30 cellular contexts compared by ENCODE assay signal in genomic region chr1:208034135-208034534, GRCh38.
"Had no signal": no experiment of that assay in that cellular context is flagged by ENCODE, and none has a peak within 500 bp of the region (broad histone marks: within the 10 kb centered on the region; RNA-seq: fewer than 3 reads in every experiment).

No MANE protein-coding gene starts in this region.

- H3K4me3 ChIP-seq: heart left ventricle, left lung, lower lobe of right lung, neural progenitor cell, ovary, prostate gland, smooth muscle cell, stomach, testis, thyroid gland, transverse colon, upper lobe of left lung, vagina had no signal

- ATAC-seq: heart left ventricle; left colon; left lung; lower lobe of right lung; naive thymus-derived CD8-positive, alpha-beta T cell; right cardiac atrium; stimulated activated naive B cell treated with anti-CD40 and anti-IgM and Interleukin-4, amounts not matched to agents 10 μg/mL and 1 μg/mL and 100 μg/mL, for 72 hours; stimulated activated naive CD8-positive, alpha-beta T cell treated with anti-CD3 and anti-CD28 coated beads, Interleukin-15, Interleukin-2, amounts not matched to agents 100 U/mL and 50 U/mL, for 24 hours had no signal

- H3K36me3 Mint-ChIP-seq: stimulated activated naive B cell treated with anti-CD40 and anti-IgM and Interleukin-4, amounts not matched to agents 10 μg/mL and 1 μg/mL and 100 μg/mL, for 72 hours had no signal

- H3K9me3 Mint-ChIP-seq: mesothelial cell of epicardium; naive thymus-derived CD8-positive, alpha-beta T cell; nephron; neural progenitor cell; stimulated activated naive B cell treated with anti-CD40 and anti-IgM and Interleukin-4, amounts not matched to agents 10 μg/mL and 1 μg/mL and 100 μg/mL, for 72 hours had no signal

- H3K9ac ChIP-seq: neural progenitor cell had no signal

- H3K27me3 ChIP-seq: heart left ventricle, left lung, neural progenitor cell, ovary, stomach, testis, thyroid gland, transverse colon, upper lobe of left lung, vagina had no signal

- H3K4me3 Mint-ChIP-seq: mesothelial cell of epicardium; naive thymus-derived CD8-positive, alpha-beta T cell; neural progenitor cell; stimulated activated naive B cell treated with anti-CD40 and anti-IgM and Interleukin-4, amounts not matched to agents 10 μg/mL and 1 μg/mL and 100 μg/mL, for 72 hours had no signal

- H3K4me2 ChIP-seq: neural progenitor cell, smooth muscle cell had no signal

- H3K27ac ChIP-seq: heart left ventricle, left lung, lower lobe of right lung, neural progenitor cell, ovary, prostate gland, stomach, testis, transverse colon, vagina had no signal

- H3K9me3 ChIP-seq: heart left ventricle, left lung, lower lobe of right lung, ovary, prostate gland, stomach, testis, thyroid gland, transverse colon, upper lobe of left lung, vagina had no signal

- DNase-seq: heart left ventricle; hypothalamus; islet precursor cell; kidney glomerular epithelial cell; left colon; lower lobe of right lung; mammary epithelial cell; mesenchymal stem cell; naive thymus-derived CD8-positive, alpha-beta T cell; ovary; retina; right cardiac atrium; stimulated activated CD4-positive, alpha-beta T cell treated with anti-CD3 and anti-CD28 coated beads, Interleukin-12 subunit alpha, Interleukin-12 subunit beta, amount 100 ng/mL, for 4 hours; stimulated activated CD4-positive, alpha-beta T cell treated with anti-CD3 and anti-CD28 coated beads, Interleukin-15, amount 100 ng/mL, for 24 hours; stimulated activated CD4-positive, alpha-beta T cell treated with anti-CD3 and anti-CD28 coated beads, Interleukin-2, amount 100 ng/mL, for 24 hours; stimulated activated CD4-positive, alpha-beta T cell treated with anti-CD3 and anti-CD28 coated beads, Interleukin-4, amount 100 ng/mL, for 1 hour; stimulated activated naive B cell treated with anti-CD40 and anti-IgM and Interleukin-4, amounts not matched to agents 10 μg/mL and 1 μg/mL and 100 μg/mL, for 72 hours; stimulated activated naive CD8-positive, alpha-beta T cell treated with anti-CD3 and anti-CD28 coated beads, Interleukin-15, Interleukin-2, amounts not matched to agents 100 U/mL and 50 U/mL, for 24 hours; stomach; testis; thyroid gland; transverse colon; upper lobe of left lung had no signal

- H3K27ac Mint-ChIP-seq: mesothelial cell of epicardium; naive thymus-derived CD8-positive, alpha-beta T cell; nephron; neural progenitor cell; stimulated activated naive B cell treated with anti-CD40 and anti-IgM and Interleukin-4, amounts not matched to agents 10 μg/mL and 1 μg/mL and 100 μg/mL, for 72 hours had no signal

- H3K36me3 ChIP-seq: neural progenitor cell, ovary, prostate gland had no signal

- H3K4me1 Mint-ChIP-seq: mesothelial cell of epicardium; naive thymus-derived CD8-positive, alpha-beta T cell; stimulated activated naive B cell treated with anti-CD40 and anti-IgM and Interleukin-4, amounts not matched to agents 10 μg/mL and 1 μg/mL and 100 μg/mL, for 72 hours had no signal

- H3K4me1 ChIP-seq: prostate gland had no signal

- H3K27me3 Mint-ChIP-seq: stimulated activated naive B cell treated with anti-CD40 and anti-IgM and Interleukin-4, amounts not matched to agents 10 μg/mL and 1 μg/mL and 100 μg/mL, for 72 hours had no signal

- H2AFZ ChIP-seq: neural progenitor cell had no signal
